Comparison of ENCODE assay signal across 15 cellular contexts in the genomic region with DNA sequence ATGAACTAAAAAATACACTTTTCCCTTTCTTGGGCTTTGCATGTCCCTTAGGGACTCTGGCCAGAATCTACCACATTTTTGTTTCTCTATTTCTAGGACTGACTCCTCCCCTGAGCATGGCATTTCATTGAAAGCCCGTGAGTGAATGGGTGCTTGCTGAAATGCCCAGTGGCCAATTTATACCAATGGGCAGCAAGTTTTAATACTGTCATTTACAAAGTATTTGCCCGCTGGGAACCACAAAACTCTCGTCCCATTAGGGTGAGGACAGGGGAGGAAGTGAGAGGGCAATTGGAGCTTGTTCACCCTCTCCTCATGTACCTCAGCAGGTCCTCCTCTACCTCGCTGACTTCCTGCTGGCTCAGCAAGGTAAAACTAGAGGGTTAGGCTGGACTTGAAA. TPM values are rescaled to one million over a fixed set of nuclear protein-coding genes. Genes with fewer than 3 reads are reported as not detected.
DNase-seq lines count a peak whose midpoint lies in the region; ATAC-seq and TF ChIP-seq lines count a peak whose summit lies in the region.
"Had no signal": no experiment of that assay in that cellular context is flagged by ENCODE, and none has a peak within 500 bp of the region (broad histone marks: within the 10 kb centered on the region; RNA-seq: fewer than 3 reads in every experiment).

No MANE protein-coding gene starts in this region.

- CTCF ChIA-PET in RWPE1 (lab: Yijun Ruan, JAX) = no interaction called here

- H3K4me3 ChIP-seq in ascending aorta (peak overlapping the region; percentile 7 to 52), fibroblast of the aortic adventitia (ENCODE audit: low read depth, low read length) (peak overlapping the region; percentile 49), smooth muscle cell (peak overlapping the region; percentile 51)

- POLR2A ChIA-PET in RWPE1 (lab: Yijun Ruan, JAX; ENCODE audit: low non-redundant PET) = no interaction called here

- H2AFZ ChIP-seq in smooth muscle cell (ENCODE audit: low read depth) = no peak overlapping the region

- peak overlapping the region; percentile 85 for H3K9ac ChIP-seq in smooth muscle cell (ENCODE audit: low read depth)

- H3K9me3 ChIP-seq in ascending aorta (no peaks in the 10 kb centered on the region), smooth muscle cell (replicated peaks; ENCODE audit: low read depth) (no peaks in the 10 kb centered on the region)

- intact Hi-C loops in ascending aorta (cut with DNase I) = no loop called here

- H3K27me3 ChIP-seq in ascending aorta (no peaks in the 10 kb centered on the region), smooth muscle cell (ENCODE audit: low read depth) (no peaks in the 10 kb centered on the region)

- TF ChIP-seq CTCF in ascending aorta (IDR thresholded peaks at IDR 0.05) (no peak), fibroblast of the aortic adventitia (IDR thresholded peaks at IDR 0.05; ENCODE audit: insufficient read depth, low read length) (no peak), smooth muscle cell (IDR thresholded peaks at IDR 0.05; ENCODE audit: borderline replicate concordance, insufficient read depth, poor library complexity, severe bottlenecking) (no peak), RWPE1 (conservative IDR thresholded peaks at IDR 0.05; ENCODE audit: low read depth) (no peak)

- peak overlapping the region; percentile 80 for H3K4me2 ChIP-seq in smooth muscle cell

- H3K36me3 ChIP-seq in ascending aorta (no peaks in the 10 kb centered on the region), smooth muscle cell (ENCODE audit: low read depth) (no peaks in the 10 kb centered on the region)

- ATAC-seq in HG03045 (IDR thresholded peaks at IDR 0.05; ENCODE audit: unreplicated experiment) = no peak
- ATAC-seq: left colon; stimulated activated naive B cell treated with anti-CD40 and anti-IgM and Interleukin-4, amounts not matched to agents 10 μg/mL and 1 μg/mL and 100 μg/mL, for 72 hours had no signal

- DNase-seq in EL (peak; percentile 67), ascending aorta (ENCODE audit: low spot score in 2 of 2) (peak in 1 of 2 donors; percentile 64), fibroblast of the aortic adventitia (ENCODE audit: low read depth) (no peak), smooth muscle cell (lab: John Stamatoyannopoulos, UW; ENCODE audit: unreplicated experiment) (no peak), RWPE1 (ENCODE audit: low spot score) (no peak)
- DNase-seq in activated CD4-positive, alpha-beta T cell treated with anti-CD3 and anti-CD28 coated beads, Interleukin-2, amount 50 U/mL, for 48 hours = no peak
- no peak for DNase-seq in activated T-cell treated with anti-CD3 and anti-CD28 coated beads, Interleukin-2, amount 50 U/mL, for 1 hour
- DNase-seq: activated B cell treated with CpG ODN at 0.5 μM for 24 hours; activated T-cell treated with anti-CD3 and anti-CD28 coated beads, Interleukin-2, amount 50 U/mL, for 48 hours; central memory CD4-positive, alpha-beta T cell; foreskin melanocyte; left colon; occipital lobe; stimulated activated naive B cell treated with anti-CD40 and anti-IgM and Interleukin-4, amounts not matched to agents 10 μg/mL and 1 μg/mL and 100 μg/mL, for 72 hours had no signal

- H3K4me1 ChIP-seq in ascending aorta = peaks cover 0 to 9% of the 10 kb centered on the region in 2 donors
- H3K4me1 ChIP-seq in smooth muscle cell (ENCODE audit: low read depth) = peaks cover 10% of the 10 kb centered on the region

- peaks cover 16% of the 10 kb centered on the region for H3K79me2 ChIP-seq in smooth muscle cell (ENCODE audit: low read depth)

- no peaks in the 10 kb centered on the region for H4K20me1 ChIP-seq in smooth muscle cell (ENCODE audit: low read depth)

- H3K27ac ChIP-seq in ascending aorta (peak overlapping the region; percentile 14 to 77), smooth muscle cell (ENCODE audit: low read depth) (peak overlapping the region; percentile 94), RWPE1 (no peak overlapping the region)

- WGBS in smooth muscle cell (ENCODE audit: low lambda C conversion rate) = 52% methylated on average over 4 of the region's 4 CpGs

- H3F3A ChIP-seq in smooth muscle cell (ENCODE audit: low read depth) = no peaks in the 10 kb centered on the region

RNA-seq across cellular contexts. Expression of a gene that starts 1.1 kb away (rescaled TPM):
- total RNA-seq in ascending aorta (25.0 TPM), fibroblast of the aortic adventitia (ENCODE audit: low replicate concordance) (22.0 and 26.8 TPM in 2 replicates), smooth muscle cell (118 and 151 TPM in 2 replicates)
- polyA plus RNA-seq in smooth muscle cell = 151 and 215 TPM in 2 replicates
- total RNA-seq: activated B cell treated with CpG ODN at 0.5 μM for 24 hours had no signal

RNA-seq across cellular contexts. Expression of a gene that starts 8.5 kb away (rescaled TPM):
- total RNA-seq in ascending aorta = 17.2 TPM
- total RNA-seq in fibroblast of the aortic adventitia (ENCODE audit: low replicate concordance) = 32.5 and 46.6 TPM in 2 replicates
- total RNA-seq in smooth muscle cell = 86.4 and 104 TPM in 2 replicates
- 78.6 and 80.5 TPM in 2 replicates for polyA plus RNA-seq in smooth muscle cell
